Comparison of ENCODE assay signal across 22 cellular contexts in the genomic region with DNA sequence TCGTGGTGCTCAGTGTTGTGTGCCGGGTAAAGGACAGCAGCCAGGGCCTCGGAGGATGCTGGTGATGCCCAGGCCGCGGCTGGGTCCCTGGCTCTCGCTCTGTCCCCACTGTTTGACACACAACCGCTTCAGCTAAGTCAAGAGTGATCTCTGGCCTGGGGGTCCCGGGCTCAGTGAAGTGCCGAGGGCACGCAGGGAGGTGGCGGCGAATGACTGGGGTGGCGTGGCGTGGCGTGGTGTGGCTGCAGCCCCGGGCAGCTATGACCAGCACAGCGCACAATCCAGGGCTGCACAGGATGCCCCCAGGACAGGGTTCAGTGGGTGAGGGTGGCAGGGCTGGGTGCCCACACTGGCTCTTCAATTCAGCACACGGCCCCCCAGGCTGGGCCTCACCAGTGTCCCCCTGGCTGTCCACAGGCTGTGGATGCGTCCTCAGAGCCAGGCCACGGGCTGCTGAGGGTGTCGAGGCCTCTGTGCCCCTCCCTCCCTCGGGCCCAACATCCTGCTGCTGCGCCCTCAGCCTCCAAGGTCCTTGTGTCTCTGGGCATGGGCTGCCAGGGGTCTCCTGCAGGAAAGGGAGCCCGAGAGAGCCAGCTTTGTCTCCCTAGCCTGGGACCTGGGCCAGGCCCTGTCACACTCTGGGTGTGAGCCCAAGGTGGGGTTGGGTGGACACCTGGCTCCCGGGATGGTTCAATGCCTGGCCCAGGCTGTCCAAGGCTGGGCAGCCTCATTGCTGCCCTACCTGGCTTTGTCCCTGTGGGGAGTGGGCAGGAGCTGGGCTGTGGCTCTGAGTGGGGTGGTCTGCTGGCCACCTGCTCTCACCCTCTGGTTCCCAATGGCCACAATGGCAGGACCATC.
"Had no signal": no experiment of that assay in that cellular context is flagged by ENCODE, and none has a peak within 500 bp of the region (broad histone marks: within the 10 kb centered on the region; RNA-seq: fewer than 3 reads in every experiment).

No MANE protein-coding gene starts in this region.

- H3K9me3 ChIP-seq: left lung, upper lobe of right lung had no signal

- H3K27ac Mint-ChIP-seq: activated B cell treated with CpG ODN at 0.5 μM for 24 hours; activated CD8-positive, alpha-beta memory T cell treated with anti-CD3 and anti-CD28 coated beads, Interleukin-2, amount 10 ng/mL, durations not matched to agents 7 days and 5 days; activated CD8-positive, alpha-beta T cell treated with anti-CD3 and anti-CD28 coated beads, Interleukin-2, amount 10 ng/mL, durations not matched to agents 7 days and 5 days; activated T-helper 2 cell treated with anti-CD3 and anti-CD28 coated beads, Interferon-gamma antibody, Interleukin-2, Interleukin-4, amounts not matched to agents 10 μg/mL and 5 μg/mL and 100 μg/mL, durations not matched to agents 14 hours and 24 hours and 36 hours; effector memory CD8-positive, alpha-beta T cell; naive B cell; nephron progenitor cell; stimulated activated naive CD8-positive, alpha-beta T cell treated with anti-CD3 and anti-CD28 coated beads, Interleukin-15, Interleukin-2, amounts not matched to agents 100 ng/mL and 50 ng/mL, for 24 hours; T-helper 2 cell treated with Interferon-gamma antibody and Interleukin-4, amounts not matched to agents 5 μg/mL and 100 μg/mL, for 36 hours had no signal

- H3K9me3 Mint-ChIP-seq: activated T-helper 2 cell treated with anti-CD3 and anti-CD28 coated beads, Interferon-gamma antibody, Interleukin-2, Interleukin-4, amounts not matched to agents 10 μg/mL and 5 μg/mL and 100 μg/mL, durations not matched to agents 14 hours and 24 hours and 36 hours; stimulated activated naive CD8-positive, alpha-beta T cell treated with anti-CD3 and anti-CD28 coated beads, Interleukin-15, Interleukin-2, amounts not matched to agents 100 ng/mL and 50 ng/mL, for 24 hours; T-helper 2 cell treated with Interferon-gamma antibody and Interleukin-4, amounts not matched to agents 5 μg/mL and 100 μg/mL, for 36 hours had no signal

- H3K36me3 Mint-ChIP-seq: activated CD8-positive, alpha-beta memory T cell treated with anti-CD3 and anti-CD28 coated beads, Interleukin-2, amount 10 ng/mL, durations not matched to agents 7 days and 5 days; activated naive CD4-positive, alpha-beta T cell treated with anti-CD3 and anti-CD28 coated beads, Interleukin-2, amount 50 U/mL, for 72 hours; naive B cell had no signal

- H3K27ac ChIP-seq: left lung, upper lobe of right lung had no signal

- DNase-seq: activated B cell treated with CpG ODN at 0.5 μM for 24 hours; activated CD8-positive, alpha-beta memory T cell treated with anti-CD3 and anti-CD28 coated beads, Interleukin-2, amount 10 ng/mL, durations not matched to agents 7 days and 5 days; activated CD8-positive, alpha-beta T cell treated with anti-CD3 and anti-CD28 coated beads, Interleukin-2, amount 10 ng/mL, durations not matched to agents 7 days and 5 days; activated naive CD4-positive, alpha-beta T cell; activated T-cell treated with anti-CD3 and anti-CD28 coated beads, Interleukin-2, amount 50 U/mL, for 48 hours; anterior cingulate cortex; effector memory CD8-positive, alpha-beta T cell; erythroblast; head of caudate nucleus; kidney glomerular epithelial cell; naive B cell; nephron progenitor cell; stimulated activated CD4-positive, alpha-beta T cell treated with anti-CD3 and anti-CD28 coated beads, Interleukin-2, amount 100 ng/mL, for 48 hours had no signal

- H3K27me3 Mint-ChIP-seq: activated B cell treated with CpG ODN at 0.5 μM for 24 hours; effector memory CD8-positive, alpha-beta T cell; stimulated activated naive CD8-positive, alpha-beta T cell treated with anti-CD3 and anti-CD28 coated beads, Interleukin-15, Interleukin-2, amounts not matched to agents 100 ng/mL and 50 ng/mL, for 24 hours had no signal

- H3K4me3 Mint-ChIP-seq: activated B cell treated with CpG ODN at 0.5 μM for 24 hours; activated CD8-positive, alpha-beta memory T cell treated with anti-CD3 and anti-CD28 coated beads, Interleukin-2, amount 10 ng/mL, durations not matched to agents 7 days and 5 days; activated CD8-positive, alpha-beta T cell treated with anti-CD3 and anti-CD28 coated beads, Interleukin-2, amount 10 ng/mL, durations not matched to agents 7 days and 5 days; effector memory CD8-positive, alpha-beta T cell; naive B cell; nephron progenitor cell; stimulated activated naive CD8-positive, alpha-beta T cell treated with anti-CD3 and anti-CD28 coated beads, Interleukin-15, Interleukin-2, amounts not matched to agents 100 ng/mL and 50 ng/mL, for 24 hours; T-helper 2 cell treated with Interferon-gamma antibody and Interleukin-4, amounts not matched to agents 5 μg/mL and 100 μg/mL, for 36 hours had no signal

- ATAC-seq: activated CD8-positive, alpha-beta memory T cell treated with anti-CD3 and anti-CD28 coated beads, Interleukin-2, amount 10 ng/mL, durations not matched to agents 7 days and 5 days; activated CD8-positive, alpha-beta T cell treated with anti-CD3 and anti-CD28 coated beads, Interleukin-2, amount 10 ng/mL, durations not matched to agents 7 days and 5 days; activated naive CD4-positive, alpha-beta T cell treated with anti-CD3 and anti-CD28 coated beads, Interleukin-2, amount 50 U/mL, for 72 hours; effector memory CD8-positive, alpha-beta T cell; left lung; right cardiac atrium; upper lobe of right lung had no signal

- H3K36me3 ChIP-seq: left lung, upper lobe of right lung had no signal

- H3K27me3 ChIP-seq: dorsolateral prefrontal cortex, left lung, upper lobe of right lung had no signal

- H3K4me3 ChIP-seq: dorsolateral prefrontal cortex, left lung, lung, upper lobe of right lung had no signal
